16 cellular contexts compared by ENCODE assay signal in the genomic region with DNA sequence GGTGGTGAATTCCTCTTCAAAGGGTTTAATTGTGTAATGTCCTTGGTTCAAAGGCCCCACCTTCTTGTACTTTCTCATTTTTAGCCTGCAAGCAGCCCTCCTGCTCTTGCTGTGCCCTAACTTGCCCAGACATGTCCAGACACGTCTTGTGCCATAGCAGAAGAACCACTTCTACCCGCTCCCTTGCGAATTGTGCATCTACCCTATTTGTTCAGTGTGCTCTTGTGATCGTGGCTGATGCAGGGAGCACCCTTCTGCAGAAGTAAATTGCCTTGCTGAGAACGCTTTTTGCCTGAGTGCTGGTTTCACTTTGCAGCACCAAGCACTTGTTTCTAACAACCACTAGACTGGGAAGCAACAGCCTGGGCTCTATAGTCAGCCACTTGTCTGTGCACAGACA.
DNase-seq lines count a peak whose midpoint lies in the region; ATAC-seq, FAIRE-seq and TF ChIP-seq lines count a peak whose summit lies in the region.
"Had no signal": no experiment of that assay in that cellular context is flagged by ENCODE, and none has a peak within 500 bp of the region (broad histone marks: within the 10 kb centered on the region; RNA-seq: fewer than 3 reads in every experiment).

No MANE protein-coding gene starts in this region.

- TF ChIP-seq POLR2A in HepG2 (IDR thresholded peaks at IDR 0.05; ENCODE audit: insufficient read depth in 1 of 2, low read depth in 2 of 2, low read length in 2 of 2) (no peak), right lobe of liver (IDR thresholded peaks at IDR 0.05) (no peak), GM12891 (IDR thresholded peaks at IDR 0.05; ENCODE audit: low read depth, low read length) (no peak)

- no TSS peak for BruUV-seq in HepG2 (replicated peaks; lab: Mats Ljungman, UMichigan)

- TF ChIP-seq CTCF in HepG2 (CRISPR knock-in tag; IDR thresholded peaks at IDR 0.05) (no peak), right lobe of liver (IDR thresholded peaks at IDR 0.05) (no peak), epithelial cell of esophagus (IDR thresholded peaks at IDR 0.05; ENCODE audit: insufficient read depth, low read depth, low read length, missing control alignments) (no peak)

- no peak for TF ChIP-seq RAD21 in HepG2 (CRISPR knock-in tag; IDR thresholded peaks at IDR 0.05)

- no peaks in the 10 kb centered on the region for H3K27me3 ChIP-seq in HepG2 (ENCODE audit: control insufficient read depth in 1 of 2, insufficient read depth in 2 of 2, low read length in 2 of 2)
- H3K27me3 ChIP-seq in right lobe of liver = no peaks in the 10 kb centered on the region
- H3K27me3 ChIP-seq: colonic mucosa, esophagus squamous epithelium, upper lobe of right lung had no signal

- POLR2A ChIA-PET in HepG2 (lab: Yijun Ruan, JAX) = no interaction called here

- no peak overlapping the region for H3K4me2 ChIP-seq in HepG2 (ENCODE audit: low read depth, low read length)

- H3K4me3 ChIP-seq in HepG2 (replicated peaks in 1 of 3; ENCODE audit: insufficient read depth in 1 of 3, low read depth in 2 of 3, low read length in 3 of 3) = no peak overlapping the region
- no peak overlapping the region for H3K4me3 ChIP-seq in right lobe of liver
- H3K4me3 ChIP-seq in epithelial cell of esophagus (ENCODE audit: low read length) = no peak overlapping the region
- H3K4me3 ChIP-seq: colonic mucosa, esophagus squamous epithelium, lung, upper lobe of right lung had no signal

- no peak for FAIRE-seq in HepG2 (lab: Jason Lieb, UNC)
- FAIRE-seq in urothelium cell line (lab: Jason Lieb, UNC) = no peak
- FAIRE-seq in GM12891 (lab: Jason Lieb, UNC) = no peak

- H3K79me2 ChIP-seq in HepG2 (ENCODE audit: insufficient read depth, low read length) = no peaks in the 10 kb centered on the region

- H3K4me1 ChIP-seq in HepG2 (ENCODE audit: insufficient read depth, low read length) = 0 out of 2 replicates have a peak, but pooled peaks cover under 1% of the 10 kb centered on the region
- peaks cover 0 to 15% (median 0%) of the 10 kb centered on the region in 4 donors for H3K4me1 ChIP-seq in right lobe of liver
- H3K4me1 ChIP-seq: colonic mucosa, esophagus squamous epithelium, upper lobe of right lung had no signal

- no peak overlapping the region for H3K9ac ChIP-seq in HepG2 (ENCODE audit: insufficient read depth, low read depth, low read length)

- H3K27ac ChIP-seq in HepG2 (ENCODE audit: extremely low read length, insufficient read depth, low read length) (peak overlapping the region; percentile 45), right lobe of liver (peak overlapping the region in 1 of 3 donors; percentile 9)
- H3K27ac ChIP-seq: colonic mucosa, esophagus squamous epithelium, upper lobe of right lung had no signal

- TF ChIP-seq EP300 in HepG2 (IDR thresholded peaks at IDR 0.05; ENCODE audit: low read depth in 2 of 2, low read length in 2 of 2) (no peak), HepG2 (CRISPR knock-in tag; IDR thresholded peaks at IDR 0.05; ENCODE audit: borderline replicate concordance) (no peak)

- no peak overlapping the region for H2AFZ ChIP-seq in HepG2 (ENCODE audit: low read length)

- no peaks in the 10 kb centered on the region for H4K20me1 ChIP-seq in HepG2 (ENCODE audit: insufficient read depth, low read length)

- peak; percentile 4 for DNase-seq in HepG2 (ENCODE audit: low spot score)
- DNase-seq in right lobe of liver = no peak
- DNase-seq in RKO (ENCODE audit: low spot score) = peak; percentile 50
- DNase-seq in epithelial cell of esophagus (ENCODE audit: low read depth) = peak; percentile 40
- peak; percentile 3 for DNase-seq in urothelium cell line (ENCODE audit: low spot score)
- DNase-seq in GM12891 (ENCODE audit: insufficient read length, low spot score) = no peak
- DNase-seq in NCI-H345 (lab: John Stamatoyannopoulos, UW) = no peak
- DNase-seq in activated CD4-positive, CD25-positive, alpha-beta regulatory T cell (lab: John Stamatoyannopoulos, UW) = no peak
- DNase-seq: colonic mucosa; DMS79 treated with DMSO at 0.1 percent for 48 hours; esophagus squamous epithelium; NCI-H2081 treated with DMSO at 0.1 percent for 48 hours; stimulated activated CD4-positive, alpha-beta T cell treated with anti-CD3 and anti-CD28 coated beads, Interleukin-4, amount 100 ng/mL, for 24 hours; upper lobe of right lung had no signal

- CTCF ChIA-PET in HepG2 (lab: Yijun Ruan, JAX; ENCODE audit: low intra/inter-chr PET ratio, low total read pairs) = no interaction called here

- H3K36me3 ChIP-seq in HepG2 (replicated peaks in 1 of 2; ENCODE audit: control insufficient read depth in 1 of 2, insufficient read depth in 2 of 2, low read length in 2 of 2) (no peaks in the 10 kb centered on the region), right lobe of liver (no peaks in the 10 kb centered on the region)
- H3K36me3 ChIP-seq: colonic mucosa, upper lobe of right lung had no signal

- intact Hi-C loops in HepG2 (cut with micrococcal nuclease; ENCODE audit: unreplicated experiment) (no loop called here), right lobe of liver (cut with DNase I) (no loop called here)

- H3K9me3 ChIP-seq in HepG2 (ENCODE audit: low read length) (peaks cover 19% of the 10 kb centered on the region), right lobe of liver (peaks cover 0 to 11% (median 4%) of the 10 kb centered on the region in 4 donors)

- in situ Hi-C loops in HepG2 (cut with HindIII; ENCODE audit: extremely low pct_ligation_motif_present, low pct_unique_long_range_greater_than_20kb) = no loop called here

- no peak for ATAC-seq in HepG2
- ATAC-seq in right lobe of liver = no peak
- ATAC-seq: sciatic nerve, upper lobe of right lung had no signal

- 98% methylated on average over 5 of the region's 5 CpGs for WGBS in HepG2 (ENCODE audit: low lambda C conversion rate)
- 100% methylated on average over 1 of the region's 5 CpGs for WGBS in right lobe of liver (ENCODE audit: insufficient coverage, low coverage, low lambda C conversion rate, missing lambda C conversion rate)

TF ChIP-seq in HepG2, 621 proteins besides CTCF, POLR2A, EP300 and RAD21 (continues in another document):
- TF ChIP-seq ZNF562 (CRISPR knock-in tag; IDR thresholded peaks at IDR 0.05; ENCODE audit: borderline replicate concordance) (peak; percentile 98), HOMEZ (CRISPR knock-in tag; IDR thresholded peaks at IDR 0.05; ENCODE audit: low read depth) (no peak)

TF ChIP-seq in GM12891, 5 proteins besides CTCF, POLR2A, EP300 and RAD21:
- TF ChIP-seq TAF1 (IDR thresholded peaks at IDR 0.05; ENCODE audit: low read depth, low read length) = no peak
- TF ChIP-seq SPI1 (IDR thresholded peaks at IDR 0.05; ENCODE audit: low read depth, low read length) = no peak
- TF ChIP-seq POLR2AphosphoS5 (IDR thresholded peaks at IDR 0.05; ENCODE audit: low read depth, low read length) = no peak
- no peak for TF ChIP-seq PAX5 (IDR thresholded peaks at IDR 0.05; ENCODE audit: insufficient read depth, low read length, severe bottlenecking)
- TF ChIP-seq POU2F2 (IDR thresholded peaks at IDR 0.05; ENCODE audit: low read depth, low read length) = no peak
TF ChIP-seq in GM12891: peak in this region for 0.

Comparison
In these comparisons a context has a peak if more than half of its experiments do, and no peak if none do; other contexts are left out.
1. DNase-seq: peak in HepG2 (single experiment), RKO (single experiment), epithelial cell of esophagus (single experiment) and urothelium cell line (single experiment); none in right lobe of liver (0 of 3), GM12891 (single experiment), NCI-H345 (single experiment) and activated CD4-positive, CD25-positive, alpha-beta regulatory T cell (0 of 4).